In genomic region chrX:30085571-30085970, GRCh38 we compare ENCODE assay signal across 28 cellular contexts.
"Had no signal": no experiment of that assay in that cellular context is flagged by ENCODE, and none has a peak within 500 bp of the region (broad histone marks: within the 10 kb centered on the region; RNA-seq: fewer than 3 reads in every experiment).

No MANE protein-coding gene starts in this region.

- H3K36me3 ChIP-seq: adrenal gland, brain microvascular endothelial cell, WERI-Rb-1 had no signal

- H3K4me1 ChIP-seq: adrenal gland had no signal

- H3K27me3 ChIP-seq: brain microvascular endothelial cell had no signal

- H3K9me3 ChIP-seq: adrenal gland had no signal

- H3K4me3 ChIP-seq: adrenal gland had no signal

- DNase-seq: activated CD4-positive, alpha-beta memory T cell treated with anti-CD3 and anti-CD28 coated beads, Interleukin-2, amount 10 ng/mL, durations not matched to agents 7 days and 5 days; activated CD4-positive, alpha-beta T cell treated with anti-CD3 and anti-CD28 coated beads for 1 hour; activated CD4-positive, alpha-beta T cell treated with anti-CD3 and anti-CD28 coated beads for 48 hours; activated CD4-positive, CD25-positive, alpha-beta regulatory T cell; activated CD8-positive, alpha-beta memory T cell treated with anti-CD3 and anti-CD28 coated beads for 24 hours; activated gamma-delta T cell; activated naive CD4-positive, alpha-beta T cell treated with Interleukin-2 at 50 U/mL for 16 hours; activated naive CD8-positive, alpha-beta T cell treated with anti-CD3 and anti-CD28 coated beads, Interleukin-2, amount 10 ng/mL, durations not matched to agents 7 days and 5 days; activated T-cell treated with anti-CD3 and anti-CD28 coated beads, Interleukin-2, amount 50 U/mL, for 24 hours; adrenal gland; anterior cingulate cortex; brain microvascular endothelial cell; central memory CD4-positive, alpha-beta T cell; Karpas-422; MM.1S; MV-4-11; NCI-H1092 treated with DMSO at 0.1 percent for 48 hours; NCI-H1417; NCI-H187 treated with DMSO at 0.1 percent for 48 hours; NCI-H2081; NCI-H2171 treated with DMSO at 0.1 percent for 48 hours; NCI-H226; NCI-H446 treated with DMSO at 0.1 percent for 48 hours; NCI-H524; SHP77 treated with DMSO at 0.1 percent for 48 hours; T1000; WERI-Rb-1 had no signal

- ATAC-seq: Panc1 had no signal

- H3K27ac ChIP-seq: adrenal gland, brain microvascular endothelial cell, WERI-Rb-1 had no signal
